Comparison of ENCODE assay signal across 23 cellular contexts in genomic region chr4:76458297-76458696, GRCh38. TPM values are rescaled to one million over a fixed set of nuclear protein-coding genes. Genes with fewer than 3 reads are reported as not detected.
DNase-seq lines count a peak whose midpoint lies in the region; ATAC-seq and TF ChIP-seq lines count a peak whose summit lies in the region.
"Had no signal": no experiment of that assay in that cellular context is flagged by ENCODE, and none has a peak within 500 bp of the region (broad histone marks: within the 10 kb centered on the region; RNA-seq: fewer than 3 reads in every experiment).

No MANE protein-coding gene starts in this region.

- DNase-seq in Caco-2 (no peak), SJCRH30 (no peak), epithelial cell of prostate (ENCODE audit: low read depth, low spot score) (no peak), nephron progenitor cell (no peak), RWPE1 (ENCODE audit: low spot score) (no peak)
- no peak for DNase-seq in activated naive CD4-positive, alpha-beta T cell (lab: John Stamatoyannopoulos, UW)
- DNase-seq: activated T-cell treated with anti-CD3 and anti-CD28 coated beads, Interleukin-2, amount 50 U/mL, for 48 hours; effector CD8-positive, alpha-beta T cell; naive thymus-derived CD8-positive, alpha-beta T cell; NCI-H1436 treated with DMSO at 0.1 percent for 48 hours; NCI-H2171; psoas muscle; stimulated activated CD4-positive, alpha-beta T cell treated with anti-CD3 and anti-CD28 coated beads, Interleukin-4, amount 100 ng/mL, for 4 hours; T1000 had no signal

- intact Hi-C loops in Caco-2 (cut with micrococcal nuclease; ENCODE audit: unreplicated experiment), result no loop called here

- H3K27me3 Mint-ChIP-seq in Caco-2 (ENCODE audit: insufficient read depth, unreplicated experiment) (no peaks in the 10 kb centered on the region), nephron progenitor cell (ENCODE audit: low read depth, poor library complexity) (peaks cover 5% of the 10 kb centered on the region)

- H3K4me1 ChIP-seq in Caco-2 (peaks cover 18% of the 10 kb centered on the region), SJCRH30 (peaks cover 22% of the 10 kb centered on the region)
- H3K4me1 ChIP-seq: psoas muscle had no signal

- H3K27ac ChIP-seq in SJCRH30 (peak overlapping the region; percentile 81), epithelial cell of prostate (peak overlapping the region; percentile 78), RWPE1 (no peak overlapping the region)
- H3K27ac ChIP-seq: C4-2B, psoas muscle had no signal

- no TSS peak for BruUV-seq in Caco-2 (replicated peaks; lab: Mats Ljungman, UMichigan)

- no peaks in the 10 kb centered on the region for H3K36me3 ChIP-seq in Caco-2 (ENCODE audit: control insufficient read depth, insufficient read depth, low read length)
- H3K36me3 ChIP-seq in SJCRH30, result no peaks in the 10 kb centered on the region
- H3K36me3 ChIP-seq: HAP-1, heart left ventricle had no signal

- H3K9me3 Mint-ChIP-seq in Caco-2 (ENCODE audit: unreplicated experiment), result peaks cover 10% of the 10 kb centered on the region
- H3K9me3 Mint-ChIP-seq in nephron progenitor cell, result peaks cover 12% of the 10 kb centered on the region

- no peak for TF ChIP-seq CTCF in Caco-2 (IDR thresholded peaks at IDR 0.05; ENCODE audit: insufficient read depth in 1 of 2, low read depth in 1 of 2, low read length in 1 of 2, severe bottlenecking in 1 of 2, unreplicated experiment in 1 of 2)
- no peak for TF ChIP-seq CTCF in nephron progenitor cell (IDR thresholded peaks at IDR 0.05)
- no peak for TF ChIP-seq CTCF in RWPE1 (conservative IDR thresholded peaks at IDR 0.05; ENCODE audit: low read depth)

- H3K27me3 ChIP-seq in Caco-2 (replicated peaks; ENCODE audit: control insufficient read depth, insufficient read depth, low read length) (no peaks in the 10 kb centered on the region), SJCRH30 (no peaks in the 10 kb centered on the region)
- H3K27me3 ChIP-seq: heart left ventricle had no signal

- H3K27ac Mint-ChIP-seq in Caco-2 (ENCODE audit: unreplicated experiment) (peak overlapping the region; percentile 85), nephron progenitor cell (peak overlapping the region; percentile 98)
- H3K27ac Mint-ChIP-seq: activated naive CD4-positive, alpha-beta T cell treated with anti-CD3 and anti-CD28 coated beads, Interleukin-2, amount 50 U/mL, for 72 hours; naive thymus-derived CD8-positive, alpha-beta T cell had no signal

- H3K9me3 ChIP-seq in Caco-2 (no peaks in the 10 kb centered on the region; the same call in none of the 2 replicates), SJCRH30 (replicated peaks) (peaks cover 8% of the 10 kb centered on the region)
- H3K9me3 ChIP-seq: HAP-1 had no signal

- POLR2A ChIA-PET in Caco-2 (lab: Charles Lee), result no interaction called here
- POLR2A ChIA-PET in RWPE1 (lab: Yijun Ruan, JAX; ENCODE audit: low non-redundant PET), result no interaction called here

- ATAC-seq in GM21717 (IDR thresholded peaks at IDR 0.05; ENCODE audit: unreplicated experiment), result no peak
- no peak for ATAC-seq in GM21619 (IDR thresholded peaks at IDR 0.05; ENCODE audit: unreplicated experiment)
- ATAC-seq: activated naive CD4-positive, alpha-beta T cell treated with anti-CD3 and anti-CD28 coated beads, Interleukin-2, amount 50 U/mL, for 72 hours; naive thymus-derived CD8-positive, alpha-beta T cell; psoas muscle had no signal

- CTCF ChIA-PET in Caco-2 (lab: Charles Lee), result no interaction called here
- CTCF ChIA-PET in RWPE1 (lab: Yijun Ruan, JAX), result no interaction called here

- no peaks in the 10 kb centered on the region for H3K4me1 Mint-ChIP-seq in Caco-2 (ENCODE audit: low read depth, unreplicated experiment)
- peaks cover 24% of the 10 kb centered on the region for H3K4me1 Mint-ChIP-seq in nephron progenitor cell
- H3K4me1 Mint-ChIP-seq: naive thymus-derived CD8-positive, alpha-beta T cell had no signal

- H3K36me3 Mint-ChIP-seq in Caco-2 (ENCODE audit: insufficient read depth, unreplicated experiment) (no peaks in the 10 kb centered on the region), nephron progenitor cell (ENCODE audit: low read depth) (peaks cover 7% of the 10 kb centered on the region)

- no peak overlapping the region for H3K4me3 ChIP-seq in Caco-2 (ENCODE audit: low read depth, low read length)
- H3K4me3 ChIP-seq in SJCRH30, result no peak overlapping the region
- H3K4me3 ChIP-seq: HAP-1, lung, psoas muscle had no signal

- H3K4me3 Mint-ChIP-seq in Caco-2 (ENCODE audit: unreplicated experiment) (no peak overlapping the region), nephron progenitor cell (peak overlapping the region; percentile 42)
- H3K4me3 Mint-ChIP-seq: naive thymus-derived CD8-positive, alpha-beta T cell had no signal

RNA-seq across cellular contexts. Expression of gene SHROOM3, which starts 23.3 kb away (rescaled TPM):
- total RNA-seq in Caco-2 (2022), result 16.3 and 25.3 TPM in 2 replicates
- 22.8 and 23.0 TPM in 2 replicates for total RNA-seq in SJCRH30 (2014; rRNA removed; shearing (Covaris generic))
- total RNA-seq: naive thymus-derived CD8-positive, alpha-beta T cell; OCI-LY7 had no signal

RNA-seq across cellular contexts. Expression of gene CCDC158, which starts 37.4 kb away (rescaled TPM):
- total RNA-seq in Caco-2 (2022), result 0.39 and 0.56 TPM in 2 replicates
- not detected in 2 replicates for total RNA-seq in SJCRH30 (2014; rRNA removed; shearing (Covaris generic))
- total RNA-seq: activated naive CD4-positive, alpha-beta T cell treated with anti-CD3 and anti-CD28 coated beads, Interleukin-2, amount 50 U/mL, for 72 hours; M059J; naive thymus-derived CD8-positive, alpha-beta T cell; OCI-LY7 had no signal
